15 cellular contexts compared by ENCODE assay signal in genomic region chr11:16512842-16513241, GRCh38.
DNase-seq lines count a peak whose midpoint lies in the region; ATAC-seq, FAIRE-seq and TF ChIP-seq lines count a peak whose summit lies in the region.
"Had no signal": no experiment of that assay in that cellular context is flagged by ENCODE, and none has a peak within 500 bp of the region (broad histone marks: within the 10 kb centered on the region; RNA-seq: fewer than 3 reads in every experiment).

No MANE protein-coding gene starts in this region.

- FAIRE-seq in RCC 7860 (lab: Jason Lieb, UNC) = no peak

- TF ChIP-seq CTCF in suprapubic skin (IDR thresholded peaks at IDR 0.05) = no peak

- no peaks in the 10 kb centered on the region for H3K27me3 ChIP-seq in suprapubic skin
- H3K27me3 ChIP-seq: testis had no signal

- no peak overlapping the region for H3K27ac ChIP-seq in suprapubic skin
- H3K27ac ChIP-seq: parathyroid adenoma, PC-9, testis had no signal

- no peaks in the 10 kb centered on the region for H3K36me3 ChIP-seq in suprapubic skin

- no peak overlapping the region for H3K4me3 ChIP-seq in suprapubic skin
- H3K4me3 ChIP-seq: GM23338, PC-9, testis had no signal

- no peaks in the 10 kb centered on the region for H3K9me3 ChIP-seq in suprapubic skin
- H3K9me3 ChIP-seq: testis had no signal

- H3K4me1 ChIP-seq in suprapubic skin = no peaks in the 10 kb centered on the region
- H3K4me1 ChIP-seq: parathyroid adenoma, testis had no signal

- peak; percentile 93 for ATAC-seq in GM18519 (IDR thresholded peaks at IDR 0.05; ENCODE audit: low FRiP score, unreplicated experiment)
- ATAC-seq in GM21367 (IDR thresholded peaks at IDR 0.05; ENCODE audit: unreplicated experiment) = peak; percentile 96
- peak; percentile 97 for ATAC-seq in HG02938 (IDR thresholded peaks at IDR 0.05; ENCODE audit: unreplicated experiment)
- ATAC-seq in HG03558 (IDR thresholded peaks at IDR 0.05; ENCODE audit: extremely low read depth, unreplicated experiment) = peak; percentile 85
- ATAC-seq: GM23338 had no signal

- intact Hi-C loops in posterior cingulate gyrus (cut with DNase I) = no loop called here

- DNase-seq in RCC 7860 (ENCODE audit: low spot score) (no peak), suprapubic skin (ENCODE audit: low spot score in 2 of 2) (no peak), posterior cingulate gyrus (no peak), NCI-H526 treated with DMSO at 0.1 percent for 48 hours (lab: John Stamatoyannopoulos, UW) (no peak)
- DNase-seq: activated CD8-positive, alpha-beta memory T cell treated with anti-CD3 and anti-CD28 coated beads, Interleukin-2, amount 50 U/mL, for 4 hours; amygdala; KBM-7; PC-9; testis had no signal

- TF ChIP-seq EP300 in suprapubic skin (IDR thresholded peaks at IDR 0.05) = no peak

- TF ChIP-seq POLR2A in suprapubic skin (IDR thresholded peaks at IDR 0.05) = no peak
